Comparison of ENCODE assay signal across 22 cellular contexts in genomic region chr22:33221566-33221965, GRCh38.
DNase-seq lines count a peak whose midpoint lies in the region; ATAC-seq and TF ChIP-seq lines count a peak whose summit lies in the region.
"Had no signal": no experiment of that assay in that cellular context is flagged by ENCODE, and none has a peak within 500 bp of the region (broad histone marks: within the 10 kb centered on the region; RNA-seq: fewer than 3 reads in every experiment).

No MANE protein-coding gene starts in this region.

- DNase-seq in GM03348 (ENCODE audit: low spot score) (peak; percentile 75), coronary artery (ENCODE audit: low spot score) (no peak), left cardiac atrium (no peak), gastrocnemius medialis (no peak), MV-4-11 (lab: John Stamatoyannopoulos, UW) (no peak), GF-D8 (lab: John Stamatoyannopoulos, UW) (no peak), NCI-H2029 (lab: John Stamatoyannopoulos, UW) (no peak)
- DNase-seq in activated CD4-positive, alpha-beta T cell treated with anti-CD3 and anti-CD28 coated beads, Interleukin-2, amount 50 U/mL, for 1 hour = no peak
- DNase-seq: activated CD4-positive, alpha-beta T cell treated with anti-CD3 and anti-CD28 coated beads, Interleukin-2, amount 10 ng/mL, durations not matched to agents 7 days and 5 days; activated naive CD4-positive, alpha-beta T cell treated with anti-CD3 and anti-CD28 coated beads for 36 hours; amygdala; CD8-positive, alpha-beta T cell; cortex of kidney; DMS153; Karpas-422; mucosa of descending colon; NCI-H1694; NCI-H526 treated with DMSO at 0.1 percent for 48 hours; SK-N-SH had no signal

- TF ChIP-seq CTCF in coronary artery (IDR thresholded peaks at IDR 0.05) (no peak), gastrocnemius medialis (IDR thresholded peaks at IDR 0.05 in 4 of 5, conservative IDR thresholded peaks at IDR 0.05 in 1 of 5) (no peak)

- H3K36me3 ChIP-seq in gastrocnemius medialis = no peaks in the 10 kb centered on the region
- H3K36me3 ChIP-seq: HAP-1 had no signal

- in situ Hi-C loops in gastrocnemius medialis (cut with MboI; ENCODE audit: low sequenced_read_pairs in 4 of 4) = no loop called here

- peaks cover 0 to 2% (median 0%) of the 10 kb centered on the region in 3 donors for H3K27me3 ChIP-seq in gastrocnemius medialis

- no peaks in the 10 kb centered on the region for H3K9me3 ChIP-seq in gastrocnemius medialis
- H3K9me3 ChIP-seq: HAP-1, mucosa of descending colon, SK-N-SH had no signal

- no peaks in the 10 kb centered on the region for H3K4me1 ChIP-seq in gastrocnemius medialis
- H3K4me1 ChIP-seq: HAP-1 had no signal

- no peak for TF ChIP-seq POLR2A in gastrocnemius medialis (IDR thresholded peaks at IDR 0.05)

- H3K27ac ChIP-seq in coronary artery (peak overlapping the region in 1 of 2 donors; percentile 16), gastrocnemius medialis (no peak overlapping the region)
- H3K27ac ChIP-seq: RWPE1, VCaP had no signal

- intact Hi-C loops in left cardiac atrium (cut with DNase I) (no loop called here), gastrocnemius medialis (cut with DNase I; ENCODE audit: low total_unique reads) (no loop called here)

- H3K4me3 ChIP-seq in coronary artery = peak overlapping the region; percentile 50
- peak overlapping the region in 2 of 4 donors; percentile 27 to 33 for H3K4me3 ChIP-seq in gastrocnemius medialis
- H3K4me3 ChIP-seq: HAP-1, mucosa of descending colon had no signal

- ATAC-seq in left cardiac atrium = peak; percentile 47 to 85
- ATAC-seq in gastrocnemius medialis = peak; percentile 16 to 46
- ATAC-seq: CD8-positive, alpha-beta T cell; mucosa of descending colon had no signal
